In the genomic region with DNA sequence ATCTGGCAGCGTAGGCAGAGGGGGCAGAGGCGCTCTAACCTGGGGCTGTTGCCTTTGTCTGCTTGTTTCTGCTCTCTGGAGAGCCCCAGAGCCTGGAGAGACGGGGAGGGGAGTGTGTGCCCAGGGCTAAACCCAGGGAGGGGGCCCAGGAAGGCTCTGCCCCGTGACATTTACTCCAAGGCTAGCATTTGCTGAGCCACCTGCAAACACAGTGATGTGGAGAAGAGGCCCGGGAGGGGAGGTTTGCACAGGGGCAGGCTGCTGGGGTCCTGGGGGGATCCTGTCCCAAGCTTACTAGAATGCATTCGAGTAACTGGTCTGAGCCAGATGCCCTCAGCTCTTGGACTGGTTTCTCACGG, we compare ENCODE assay signal across 1 cellular context.
TF ChIP-seq lines count a peak whose summit lies in the region.

No MANE protein-coding gene starts in this region.

TF ChIP-seq in H1, 55 proteins besides CTCF, POLR2A, EP300 and RAD21:
- no peak for TF ChIP-seq TAF1 (IDR thresholded peaks at IDR 0.05; ENCODE audit: low read depth, low read length)
- TF ChIP-seq TBP (IDR thresholded peaks at IDR 0.05; ENCODE audit: low read depth, low read length): no peak
- TF ChIP-seq, protein P1, sequence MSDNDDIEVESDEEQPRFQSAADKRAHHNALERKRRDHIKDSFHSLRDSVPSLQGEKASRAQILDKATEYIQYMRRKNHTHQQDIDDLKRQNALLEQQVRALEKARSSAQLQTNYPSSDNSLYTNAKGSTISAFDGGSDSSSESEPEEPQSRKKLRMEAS (IDR thresholded peaks at IDR 0.05): no peak
- no peak for TF ChIP-seq HDAC2 (IDR thresholded peaks at IDR 0.05; ENCODE audit: borderline replicate concordance in 1 of 2, low read depth in 2 of 2, low read length in 2 of 2)
- TF ChIP-seq, protein P2, sequence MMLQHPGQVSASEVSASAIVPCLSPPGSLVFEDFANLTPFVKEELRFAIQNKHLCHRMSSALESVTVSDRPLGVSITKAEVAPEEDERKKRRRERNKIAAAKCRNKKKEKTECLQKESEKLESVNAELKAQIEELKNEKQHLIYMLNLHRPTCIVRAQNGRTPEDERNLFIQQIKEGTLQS (IDR thresholded peaks at IDR 0.05; ENCODE audit: insufficient read depth, low read depth, low read length): no peak
- TF ChIP-seq CHD1 (IDR thresholded peaks at IDR 0.05; ENCODE audit: low read depth, low read length): no peak
- no peak for TF ChIP-seq BACH1 (IDR thresholded peaks at IDR 0.05; ENCODE audit: low read length)
- no peak for TF ChIP-seq RFX5 (IDR thresholded peaks at IDR 0.05; ENCODE audit: borderline replicate concordance, low read depth, low read length)
- TF ChIP-seq KDM5A (IDR thresholded peaks at IDR 0.05; ENCODE audit: low read length): no peak
